12 cellular contexts compared by ENCODE assay signal in the genomic region with DNA sequence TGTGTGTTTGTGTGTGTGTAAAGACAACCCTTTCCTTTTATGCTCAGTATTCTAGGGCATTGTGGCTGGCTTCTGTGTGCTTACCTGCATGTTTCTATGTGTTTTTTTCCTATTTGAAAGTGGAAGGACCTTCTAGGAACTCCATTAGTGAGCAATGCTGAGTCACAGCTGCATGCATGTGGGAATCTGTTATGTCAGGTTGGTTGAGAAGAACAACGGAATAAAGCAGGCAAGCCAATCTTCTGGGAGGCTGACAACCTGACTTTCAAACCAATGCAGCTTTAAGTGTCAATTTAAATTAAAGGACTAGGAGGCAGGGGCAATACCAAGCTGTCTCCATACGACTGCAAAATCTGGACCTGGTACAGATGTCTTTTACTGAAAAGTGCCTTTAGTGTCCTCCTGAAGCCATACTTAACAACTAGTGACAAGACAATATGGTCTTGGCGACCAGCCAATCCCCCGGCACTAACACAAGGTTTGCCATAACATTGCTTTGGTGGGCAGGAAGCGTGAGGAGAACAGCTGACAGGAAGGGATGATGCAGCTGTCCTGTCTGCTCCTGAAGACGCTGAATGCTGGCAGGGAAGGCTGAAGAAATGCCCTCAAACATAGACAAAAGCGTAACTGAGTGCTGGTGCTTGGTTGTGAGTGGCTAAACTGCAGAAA.
DNase-seq lines count a peak whose midpoint lies in the region; ATAC-seq and TF ChIP-seq lines count a peak whose summit lies in the region.
"Had no signal": no experiment of that assay in that cellular context is flagged by ENCODE, and none has a peak within 500 bp of the region (broad histone marks: within the 10 kb centered on the region; RNA-seq: fewer than 3 reads in every experiment).

No MANE protein-coding gene starts in this region.

- H3K4me1 Mint-ChIP-seq in progenitor cell of endocrine pancreas (ENCODE audit: low read depth) (peaks cover 14% of the 10 kb centered on the region), WTC11 (peaks cover 8% of the 10 kb centered on the region)
- no peaks in the 10 kb centered on the region for H3K4me1 Mint-ChIP-seq in effector memory CD8-positive, alpha-beta T cell (ENCODE audit: low read depth in 2 of 2)
- H3K4me1 Mint-ChIP-seq: natural killer cell had no signal

- dilution Hi-C loops in mammary epithelial cell (cut with HindIII; ENCODE audit: low sequenced_read_pairs) = no loop called here

- H3K4me3 ChIP-seq in mammary epithelial cell (replicated peaks in 1 of 3; ENCODE audit: insufficient read depth in 1 of 3, low read depth in 2 of 3, low read length in 3 of 3) (no peak overlapping the region), esophagus muscularis mucosa (no peak overlapping the region)
- H3K4me3 ChIP-seq: testis had no signal

- no peaks in the 10 kb centered on the region for H4K20me1 ChIP-seq in mammary epithelial cell (ENCODE audit: insufficient read depth, low read length)

- H3K36me3 ChIP-seq in mammary epithelial cell (ENCODE audit: insufficient read depth, low read length) (no peaks in the 10 kb centered on the region), esophagus muscularis mucosa (no peaks in the 10 kb centered on the region)

- H3K9ac ChIP-seq in mammary epithelial cell (ENCODE audit: insufficient read depth, low read length) = no peak overlapping the region

- H3K36me3 Mint-ChIP-seq in progenitor cell of endocrine pancreas (ENCODE audit: insufficient read depth) (no peaks in the 10 kb centered on the region), WTC11 (no peaks in the 10 kb centered on the region)
- H3K36me3 Mint-ChIP-seq in effector memory CD8-positive, alpha-beta T cell (ENCODE audit: insufficient read depth) = no peaks in the 10 kb centered on the region
- H3K36me3 Mint-ChIP-seq: natural killer cell had no signal

- no TSS peak for BruUV-seq in mammary epithelial cell (replicated peaks; lab: Mats Ljungman, UMichigan)

- H3K79me2 ChIP-seq in mammary epithelial cell (ENCODE audit: insufficient read depth, low read length) = no peaks in the 10 kb centered on the region

- no peaks in the 10 kb centered on the region for H3K4me1 ChIP-seq in mammary epithelial cell (ENCODE audit: insufficient read depth, low read length)
- no peaks in the 10 kb centered on the region for H3K4me1 ChIP-seq in esophagus muscularis mucosa
- H3K4me1 ChIP-seq: testis had no signal

- H3K4me3 Mint-ChIP-seq in progenitor cell of endocrine pancreas (ENCODE audit: low read depth) (peak overlapping the region; percentile 40), WTC11 (no peak overlapping the region)
- H3K4me3 Mint-ChIP-seq in effector memory CD8-positive, alpha-beta T cell = no peak overlapping the region
- H3K4me3 Mint-ChIP-seq: natural killer cell had no signal

- POLR2A ChIA-PET in WTC11 (lab: Charles Lee) = no interaction called here

- CTCF ChIA-PET in mammary epithelial cell (lab: Charles Lee; ENCODE audit: low non-redundant PET) = no interaction called here
- CTCF ChIA-PET in WTC11 (lab: Charles Lee) = no interaction called here

- no peak for TF ChIP-seq CTCF in mammary epithelial cell (conservative IDR thresholded peaks at IDR 0.05 in 1 of 2, IDR thresholded peaks at IDR 0.05 in 1 of 2; ENCODE audit: extremely low read depth in 1 of 2, insufficient read depth in 1 of 2, low read depth in 1 of 2, low read length in 2 of 2)
- no peak for TF ChIP-seq CTCF in progenitor cell of endocrine pancreas (IDR thresholded peaks at IDR 0.05; ENCODE audit: unreplicated experiment)
- TF ChIP-seq CTCF in esophagus muscularis mucosa (IDR thresholded peaks at IDR 0.05) = no peak
- no peak for TF ChIP-seq CTCF in WTC11 (IDR thresholded peaks at IDR 0.05)

- H3K4me2 ChIP-seq in mammary epithelial cell (ENCODE audit: insufficient read depth, low read depth, low read length) = no peak overlapping the region

- H3K27me3 Mint-ChIP-seq in progenitor cell of endocrine pancreas (no peaks in the 10 kb centered on the region), WTC11 (ENCODE audit: low read depth) (no peaks in the 10 kb centered on the region; the same call in 1 of the 2 replicates)
- H3K27me3 Mint-ChIP-seq in effector memory CD8-positive, alpha-beta T cell = no peaks in the 10 kb centered on the region

- intact Hi-C loops in mammary epithelial cell (cut with micrococcal nuclease) (no loop called here), left colon (cut with DNase I, micrococcal nuclease) (no loop called here), esophagus muscularis mucosa (cut with DNase I) (no loop called here)

- H3K9me3 Mint-ChIP-seq in progenitor cell of endocrine pancreas (ENCODE audit: low read depth) (no peaks in the 10 kb centered on the region), WTC11 (0 out of 2 replicates have a peak, but pooled peaks cover 4% of the 10 kb centered on the region)
- peaks cover 7 to 9% of the 10 kb centered on the region in 2 donors for H3K9me3 Mint-ChIP-seq in effector memory CD8-positive, alpha-beta T cell

- ATAC-seq in left colon (no peak), WTC11 (no peak; the same call in none of the 2 replicates)
- no peak for ATAC-seq in effector memory CD8-positive, alpha-beta T cell (replicated peaks)
- ATAC-seq: natural killer cell had no signal

- in situ Hi-C loops in mammary epithelial cell (cut with MboI; ENCODE audit: low sequenced_read_pairs in 2 of 2) = no loop called here

- 16% methylated on average over 7 of the region's 7 CpGs for WGBS in mammary epithelial cell (ENCODE audit: low coverage, missing lambda C conversion rate)
- WGBS in esophagus muscularis mucosa = 8% methylated on average over 7 of the region's 7 CpGs

- TF ChIP-seq POLR2A in esophagus muscularis mucosa (IDR thresholded peaks at IDR 0.05; ENCODE audit: low read depth) = no peak

- no peak for TF ChIP-seq EP300 in esophagus muscularis mucosa (IDR thresholded peaks at IDR 0.05)

- H3K27ac Mint-ChIP-seq in progenitor cell of endocrine pancreas (peak overlapping the region; percentile 87), WTC11 (no peak overlapping the region)
- H3K27ac Mint-ChIP-seq in effector memory CD8-positive, alpha-beta T cell = no peak overlapping the region
- H3K27ac Mint-ChIP-seq: activated T-helper 2 cell treated with anti-CD3 and anti-CD28 coated beads, Interferon-gamma antibody, Interleukin-2, Interleukin-4, amounts not matched to agents 10 μg/mL and 5 μg/mL and 100 μg/mL, durations not matched to agents 14 hours and 24 hours and 36 hours; natural killer cell had no signal

- H3K9me3 ChIP-seq in mammary epithelial cell (replicated peaks; ENCODE audit: insufficient read depth, low read length) = peaks cover 2% of the 10 kb centered on the region
- no peaks in the 10 kb centered on the region for H3K9me3 ChIP-seq in esophagus muscularis mucosa
- H3K9me3 ChIP-seq: testis had no signal

- H3K27me3 ChIP-seq in mammary epithelial cell (ENCODE audit: insufficient read depth, low read length) (no peaks in the 10 kb centered on the region), esophagus muscularis mucosa (no peaks in the 10 kb centered on the region)
- H3K27me3 ChIP-seq: testis had no signal

- DNase-seq in HPDE6-E6E7 (ENCODE audit: extremely low spot score) (peak; percentile 37), NCI-H460 (ENCODE audit: extremely low read depth, low read depth) (peak; percentile 17), mammary epithelial cell (peak; percentile 2), progenitor cell of endocrine pancreas (ENCODE audit: low spot score, unreplicated experiment) (no peak), left colon (no peak), esophagus muscularis mucosa (ENCODE audit: extremely low spot score) (no peak), WTC11 (ENCODE audit: low spot score) (no peak)
- no peak for DNase-seq in effector memory CD8-positive, alpha-beta T cell
- DNase-seq: cortex of kidney, natural killer cell, testis had no signal

- no peak overlapping the region for H2AFZ ChIP-seq in mammary epithelial cell (ENCODE audit: low read depth, low read length)

- H3K27ac ChIP-seq in mammary epithelial cell (ENCODE audit: insufficient read depth, low read depth, low read length) (no peak overlapping the region), esophagus muscularis mucosa (replicated peaks in 1 of 4) (no peak overlapping the region)
- H3K27ac ChIP-seq: testis had no signal

TF ChIP-seq in WTC11, 78 proteins besides CTCF, POLR2A, EP300 and RAD21 (continues in another document):
- TF ChIP-seq RORB (CRISPR knock-in tag; IDR thresholded peaks at IDR 0.05) = no peak
- TF ChIP-seq, protein P1, sequence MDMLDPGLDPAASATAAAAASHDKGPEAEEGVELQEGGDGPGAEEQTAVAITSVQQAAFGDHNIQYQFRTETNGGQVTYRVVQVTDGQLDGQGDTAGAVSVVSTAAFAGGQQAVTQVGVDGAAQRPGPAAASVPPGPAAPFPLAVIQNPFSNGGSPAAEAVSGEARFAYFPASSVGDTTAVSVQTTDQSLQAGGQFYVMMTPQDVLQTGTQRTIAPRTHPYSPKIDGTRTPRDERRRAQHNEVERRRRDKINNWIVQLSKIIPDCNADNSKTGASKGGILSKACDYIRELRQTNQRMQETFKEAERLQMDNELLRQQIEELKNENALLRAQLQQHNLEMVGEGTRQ (CRISPR knock-in tag; IDR thresholded peaks at IDR 0.05) = no peak
- TF ChIP-seq ZNF138 (CRISPR knock-in tag; conservative IDR thresholded peaks at IDR 0.05) = no peak
- TF ChIP-seq ETV6 (CRISPR knock-in tag; IDR thresholded peaks at IDR 0.05) = no peak
- no peak for TF ChIP-seq ZNF416 (CRISPR knock-in tag; IDR thresholded peaks at IDR 0.05)
- no peak for TF ChIP-seq ELF4 (CRISPR knock-in tag; IDR thresholded peaks at IDR 0.05; ENCODE audit: low read depth)
- TF ChIP-seq, protein P2, sequence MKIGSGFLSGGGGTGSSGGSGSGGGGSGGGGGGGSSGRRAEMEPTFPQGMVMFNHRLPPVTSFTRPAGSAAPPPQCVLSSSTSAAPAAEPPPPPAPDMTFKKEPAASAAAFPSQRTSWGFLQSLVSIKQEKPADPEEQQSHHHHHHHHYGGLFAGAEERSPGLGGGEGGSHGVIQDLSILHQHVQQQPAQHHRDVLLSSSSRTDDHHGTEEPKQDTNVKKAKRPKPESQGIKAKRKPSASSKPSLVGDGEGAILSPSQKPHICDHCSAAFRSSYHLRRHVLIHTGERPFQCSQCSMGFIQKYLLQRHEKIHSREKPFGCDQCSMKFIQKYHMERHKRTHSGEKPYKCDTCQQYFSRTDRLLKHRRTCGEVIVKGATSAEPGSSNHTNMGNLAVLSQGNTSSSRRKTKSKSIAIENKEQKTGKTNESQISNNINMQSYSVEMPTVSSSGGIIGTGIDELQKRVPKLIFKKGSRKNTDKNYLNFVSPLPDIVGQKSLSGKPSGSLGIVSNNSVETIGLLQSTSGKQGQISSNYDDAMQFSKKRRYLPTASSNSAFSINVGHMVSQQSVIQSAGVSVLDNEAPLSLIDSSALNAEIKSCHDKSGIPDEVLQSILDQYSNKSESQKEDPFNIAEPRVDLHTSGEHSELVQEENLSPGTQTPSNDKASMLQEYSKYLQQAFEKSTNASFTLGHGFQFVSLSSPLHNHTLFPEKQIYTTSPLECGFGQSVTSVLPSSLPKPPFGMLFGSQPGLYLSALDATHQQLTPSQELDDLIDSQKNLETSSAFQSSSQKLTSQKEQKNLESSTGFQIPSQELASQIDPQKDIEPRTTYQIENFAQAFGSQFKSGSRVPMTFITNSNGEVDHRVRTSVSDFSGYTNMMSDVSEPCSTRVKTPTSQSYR (CRISPR knock-in tag; IDR thresholded peaks at IDR 0.05) = no peak
- TF ChIP-seq SMAD3 (CRISPR knock-in tag; IDR thresholded peaks at IDR 0.05; ENCODE audit: borderline replicate concordance) = no peak

Comparison
In these comparisons a context has a peak if more than half of its experiments do, and no peak if none do; other contexts are left out.
1. DNase-seq: peak in HPDE6-E6E7 (single experiment), NCI-H460 (single experiment) and mammary epithelial cell (single experiment); none in progenitor cell of endocrine pancreas (single experiment), left colon (0 of 2), esophagus muscularis mucosa (single experiment), effector memory CD8-positive, alpha-beta T cell (0 of 3) and WTC11 (single experiment).